In the genomic region with DNA sequence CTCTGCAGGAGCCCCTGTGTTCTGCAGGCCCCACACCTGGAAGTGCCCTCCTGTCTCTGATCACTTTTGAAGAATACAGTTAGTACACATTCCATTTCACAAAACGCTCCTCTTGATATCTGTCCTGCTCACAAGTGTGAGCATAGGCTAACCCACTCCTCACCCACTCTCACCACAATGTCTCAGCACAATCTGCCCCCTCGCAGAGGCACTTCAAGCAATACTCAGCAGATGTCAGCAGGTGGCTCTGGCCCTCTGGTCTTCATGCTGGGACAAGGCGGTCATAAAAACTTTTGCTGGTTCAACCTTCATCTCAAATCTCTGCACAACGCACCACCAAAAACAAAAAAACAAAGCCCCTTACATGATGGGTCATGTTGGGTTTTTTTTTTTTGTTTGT, we compare ENCODE assay signal across 2 cellular contexts.
TF ChIP-seq lines count a peak whose summit lies in the region.

No MANE protein-coding gene starts in this region.

TF ChIP-seq in HEK293, 187 proteins besides CTCF, POLR2A, EP300 and RAD21:
- TF ChIP-seq HOXC10 (CRISPR knock-in tag; IDR thresholded peaks at IDR 0.05) (no peak), ZNF600 (tag by site-specific recombination; IDR thresholded peaks at IDR 0.05) (no peak), ZNF548 (tag by site-specific recombination; IDR thresholded peaks at IDR 0.05) (no peak), ZNF843 (tag by site-specific recombination; IDR thresholded peaks at IDR 0.05) (no peak), ZNF16 (tag by site-specific recombination; IDR thresholded peaks at IDR 0.05; ENCODE audit: low read depth) (no peak), ZNF560 (tag by site-specific recombination; IDR thresholded peaks at IDR 0.05; ENCODE audit: borderline replicate concordance) (no peak), EGR2 (tag by site-specific recombination; IDR thresholded peaks at IDR 0.05; ENCODE audit: low read depth) (peak; percentile 73), REPIN1 (tag by site-specific recombination; IDR thresholded peaks at IDR 0.05; ENCODE audit: low read depth) (no peak), ZFP37 (tag by site-specific recombination; IDR thresholded peaks at IDR 0.05) (no peak), ZNF426 (tag by site-specific recombination; IDR thresholded peaks at IDR 0.05) (no peak), ZXDB (tag by site-specific recombination; IDR thresholded peaks at IDR 0.05) (no peak), PRDM2 (tag by site-specific recombination; IDR thresholded peaks at IDR 0.05; ENCODE audit: borderline replicate concordance) (no peak), ZNF792 (tag by site-specific recombination; IDR thresholded peaks at IDR 0.05) (no peak), ZFHX2 (tag by site-specific recombination; conservative IDR thresholded peaks at IDR 0.05) (peak; percentile 62), ZIC2 (tag by site-specific recombination; IDR thresholded peaks at IDR 0.05) (peak; percentile 97), ZNF416 (tag by site-specific recombination; IDR thresholded peaks at IDR 0.05) (no peak), ZNF266 (tag by site-specific recombination; IDR thresholded peaks at IDR 0.05; ENCODE audit: low read depth) (no peak), ZNF701 (tag by site-specific recombination; IDR thresholded peaks at IDR 0.05) (no peak), ZFP3 (tag by site-specific recombination; IDR thresholded peaks at IDR 0.05; ENCODE audit: low read depth) (no peak)
- TF ChIP-seq, protein P1, sequence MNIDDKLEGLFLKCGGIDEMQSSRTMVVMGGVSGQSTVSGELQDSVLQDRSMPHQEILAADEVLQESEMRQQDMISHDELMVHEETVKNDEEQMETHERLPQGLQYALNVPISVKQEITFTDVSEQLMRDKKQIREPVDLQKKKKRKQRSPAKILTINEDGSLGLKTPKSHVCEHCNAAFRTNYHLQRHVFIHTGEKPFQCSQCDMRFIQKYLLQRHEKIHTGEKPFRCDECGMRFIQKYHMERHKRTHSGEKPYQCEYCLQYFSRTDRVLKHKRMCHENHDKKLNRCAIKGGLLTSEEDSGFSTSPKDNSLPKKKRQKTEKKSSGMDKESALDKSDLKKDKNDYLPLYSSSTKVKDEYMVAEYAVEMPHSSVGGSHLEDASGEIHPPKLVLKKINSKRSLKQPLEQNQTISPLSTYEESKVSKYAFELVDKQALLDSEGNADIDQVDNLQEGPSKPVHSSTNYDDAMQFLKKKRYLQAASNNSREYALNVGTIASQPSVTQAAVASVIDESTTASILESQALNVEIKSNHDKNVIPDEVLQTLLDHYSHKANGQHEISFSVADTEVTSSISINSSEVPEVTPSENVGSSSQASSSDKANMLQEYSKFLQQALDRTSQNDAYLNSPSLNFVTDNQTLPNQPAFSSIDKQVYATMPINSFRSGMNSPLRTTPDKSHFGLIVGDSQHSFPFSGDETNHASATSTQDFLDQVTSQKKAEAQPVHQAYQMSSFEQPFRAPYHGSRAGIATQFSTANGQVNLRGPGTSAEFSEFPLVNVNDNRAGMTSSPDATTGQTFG (tag by site-specific recombination; IDR thresholded peaks at IDR 0.05; ENCODE audit: borderline replicate concordance), result no peak

TF ChIP-seq in H1, 55 proteins besides CTCF, POLR2A, EP300 and RAD21:
- TF ChIP-seq MAX (IDR thresholded peaks at IDR 0.05) (no peak), TAF1 (IDR thresholded peaks at IDR 0.05; ENCODE audit: low read depth, low read length) (no peak), SRF (IDR thresholded peaks at IDR 0.05; ENCODE audit: low read depth, low read length) (no peak), GTF2F1 (IDR thresholded peaks at IDR 0.05; ENCODE audit: borderline replicate concordance, low read depth, low read length) (no peak), CBX8 (IDR thresholded peaks at IDR 0.05; ENCODE audit: borderline replicate concordance, low read depth, low read length) (no peak), BRCA1 (IDR thresholded peaks at IDR 0.05; ENCODE audit: low read depth, low read length) (no peak), KDM5A (IDR thresholded peaks at IDR 0.05; ENCODE audit: low read length) (no peak), RFX5 (IDR thresholded peaks at IDR 0.05; ENCODE audit: borderline replicate concordance, low read depth, low read length) (no peak), CTBP2 (IDR thresholded peaks at IDR 0.05; ENCODE audit: borderline replicate concordance, insufficient read depth, insufficient read length, low read length) (no peak), SP1 (IDR thresholded peaks at IDR 0.05; ENCODE audit: low read depth, low read length) (no peak), JUN (IDR thresholded peaks at IDR 0.05; ENCODE audit: low read depth, low read length) (no peak), NANOG (IDR thresholded peaks at IDR 0.05; ENCODE audit: insufficient read depth, low read depth, low read length, poor library complexity, severe bottlenecking) (no peak), SIX5 (IDR thresholded peaks at IDR 0.05; ENCODE audit: low read depth, low read length) (no peak), PHF8 (conservative IDR thresholded peaks at IDR 0.05; ENCODE audit: low read depth, low read length) (no peak), YY1 (IDR thresholded peaks at IDR 0.05; ENCODE audit: low read depth, low read length) (no peak), SP2 (IDR thresholded peaks at IDR 0.05; ENCODE audit: low read length) (no peak), EGR1 (IDR thresholded peaks at IDR 0.05; ENCODE audit: borderline replicate concordance, low read depth, low read length) (no peak), GABPA (IDR thresholded peaks at IDR 0.05; ENCODE audit: borderline replicate concordance, insufficient read depth, low read length) (no peak)
- TF ChIP-seq, protein P2, sequence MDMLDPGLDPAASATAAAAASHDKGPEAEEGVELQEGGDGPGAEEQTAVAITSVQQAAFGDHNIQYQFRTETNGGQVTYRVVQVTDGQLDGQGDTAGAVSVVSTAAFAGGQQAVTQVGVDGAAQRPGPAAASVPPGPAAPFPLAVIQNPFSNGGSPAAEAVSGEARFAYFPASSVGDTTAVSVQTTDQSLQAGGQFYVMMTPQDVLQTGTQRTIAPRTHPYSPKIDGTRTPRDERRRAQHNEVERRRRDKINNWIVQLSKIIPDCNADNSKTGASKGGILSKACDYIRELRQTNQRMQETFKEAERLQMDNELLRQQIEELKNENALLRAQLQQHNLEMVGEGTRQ (IDR thresholded peaks at IDR 0.05; ENCODE audit: low read length), result no peak
TF ChIP-seq in H1: peak in this region for 0.
